In genomic region chr12:57459055-57459749, GRCh38 we compare ENCODE assay signal across 8 cellular contexts. TPM values are rescaled to one million over a fixed set of nuclear protein-coding genes. Genes with fewer than 3 reads are reported as not detected.
A peak's percentile ranks its signal among the peaks of the same experiment; 100 is the strongest.
DNase-seq lines count a peak whose midpoint lies in the region; ATAC-seq and TF ChIP-seq lines count a peak whose summit lies in the region.

No MANE protein-coding gene starts in this region.

- peak overlapping the region; percentile 37; the same call in 1 of the 2 replicates for H3K18ac ChIP-seq in IMR-90 (ENCODE audit: low read depth, low read length)

- H3K9ac ChIP-seq in IMR-90 (ENCODE audit: low read depth, low read length): peak overlapping the region; percentile 56
- peak overlapping the region; percentile 60 for H3K9ac ChIP-seq in mucosa of stomach (ENCODE audit: low read length)

- peaks cover 15% of the 10 kb centered on the region for H3K9me1 ChIP-seq in IMR-90 (ENCODE audit: insufficient read depth, low read length)

- H3K9me3 ChIP-seq in IMR-90 (ENCODE audit: control insufficient read depth, insufficient read depth, low read length) (no peaks in the 10 kb centered on the region), OCI-LY7 (ENCODE audit: low read length) (no peaks in the 10 kb centered on the region), mucosa of stomach (ENCODE audit: control insufficient read depth, low read length) (no peaks in the 10 kb centered on the region)

- H2AK9ac ChIP-seq in IMR-90 (replicated peaks; ENCODE audit: low read depth, low read length, poor library complexity): peak overlapping the region; percentile 97

- H4K5ac ChIP-seq in IMR-90 (ENCODE audit: low read depth, low read length): no peak overlapping the region

- H4K20me1 ChIP-seq in IMR-90 (ENCODE audit: insufficient read depth, low read length) (no peaks in the 10 kb centered on the region), OCI-LY7 (ENCODE audit: insufficient read depth, low read length) (no peaks in the 10 kb centered on the region)

- peak overlapping the region; percentile 70 for H3K56ac ChIP-seq in IMR-90 (ENCODE audit: extremely low read depth, insufficient read depth, low read length)

- dilution Hi-C loops in IMR-90 (cut with HindIII; ENCODE audit: low sequenced_read_pairs, unreplicated experiment): no loop called here

- H4K8ac ChIP-seq in IMR-90 (ENCODE audit: low read depth in 2 of 2, low read length in 2 of 2): peak overlapping the region; percentile 93 to 97

- H3K9me2 ChIP-seq in OCI-LY7 (ENCODE audit: insufficient read depth, low read length): no peaks in the 10 kb centered on the region

- DNase-seq in DMS114 treated with DMSO at 0.1 percent for 48 hours (lab: John Stamatoyannopoulos, UW; ENCODE audit: unreplicated experiment) (peak; percentile 96), IMR-90 (peak; percentile 96), OCI-LY7 (ENCODE audit: low spot score) (peak; percentile 94), activated T-cell treated with anti-CD3 and anti-CD28 coated beads for 48 hours (ENCODE audit: low read depth) (peak; percentile 93)
- peak; percentile 98 for DNase-seq in stimulated activated CD8-positive, alpha-beta memory T cell treated with anti-CD3 and anti-CD28 coated beads, Interleukin-4, amount 100 ng/mL, for 48 hours

- H3K36me3 ChIP-seq in IMR-90 (ENCODE audit: control insufficient read depth, insufficient read depth, low read length) (no peaks in the 10 kb centered on the region), OCI-LY7 (ENCODE audit: insufficient read depth, low read length) (no peaks in the 10 kb centered on the region), mucosa of stomach (ENCODE audit: control insufficient read depth, insufficient read depth, low read length) (no peaks in the 10 kb centered on the region)

- H3K79me1 ChIP-seq in IMR-90 (ENCODE audit: low read depth in 1 of 2, low read length in 2 of 2): peaks cover 0 to 6% of the 10 kb centered on the region in 2 experiments; a peak in 1 of 4 replicates

- TF ChIP-seq RAD21 in IMR-90 (IDR thresholded peaks at IDR 0.05; ENCODE audit: low read length): peak; percentile 78

- H3K27me3 ChIP-seq in IMR-90 (ENCODE audit: control insufficient read depth, insufficient read depth, low read length): no peaks in the 10 kb centered on the region
- peaks cover 35% of the 10 kb centered on the region for H3K27me3 ChIP-seq in mucosa of stomach (ENCODE audit: control insufficient read depth, insufficient read depth, low read length)

- peak overlapping the region; percentile 58 for H2BK5ac ChIP-seq in IMR-90 (ENCODE audit: low read depth, low read length, poor library complexity, severe bottlenecking)

- H2AFZ ChIP-seq in IMR-90 (replicated peaks; ENCODE audit: low read length, poor library complexity) (peak overlapping the region; percentile 98), OCI-LY7 (ENCODE audit: low read length) (peak overlapping the region; percentile 81)

- CTCF ChIA-PET in IMR-90 (lab: Yijun Ruan, JAX) (interaction anchor here (0.5 to 1.6 kb wide), 15 partner anchors 9 to 471 kb away, joined by 3 to 10 read pairs (median 3); no protein-coding TSS in a partner anchor), OCI-LY7 (lab: Charles Lee; ENCODE audit: unreplicated experiment) (interaction anchor here (0.6 to 1.6 kb wide), 11 partner anchors 9 to 773 kb away, joined by 3 to 6 read pairs (median 3); partner anchors contain the start of genes ARHGAP9 and B4GALNT1)

- H4K91ac ChIP-seq in IMR-90 (ENCODE audit: insufficient read depth, low read depth, low read length): peak overlapping the region; percentile 92

- H2BK15ac ChIP-seq in IMR-90 (ENCODE audit: low read depth, low read length): peak overlapping the region; percentile 97; the same call in 2 of the 3 replicates

- peak overlapping the region; percentile 82 for H3K4me2 ChIP-seq in IMR-90 (ENCODE audit: low read depth, low read length)
- H3K4me2 ChIP-seq in OCI-LY7 (ENCODE audit: low read length): peak overlapping the region; percentile 90

- H2AK5ac ChIP-seq in IMR-90 (ENCODE audit: low read depth, low read length): peak overlapping the region; percentile 85

- peak overlapping the region; percentile 88 for H2BK120ac ChIP-seq in IMR-90 (ENCODE audit: low read depth, low read length)

- H3K4me3 ChIP-seq in IMR-90 (ENCODE audit: insufficient read depth, low read depth, low read length) (peak overlapping the region; percentile 58), OCI-LY7 (ENCODE audit: low read depth, low read length, poor library complexity, severe bottlenecking) (peak overlapping the region; percentile 77), mucosa of stomach (ENCODE audit: low read length) (peak overlapping the region; percentile 53)

- TF ChIP-seq POLR2A in IMR-90 (IDR thresholded peaks at IDR 0.05; ENCODE audit: low read depth, low read length): peak; percentile 62; the same call in 1 of the 2 replicates

- peaks cover 25% of the 10 kb centered on the region for H3K4me1 ChIP-seq in IMR-90 (ENCODE audit: control insufficient read depth, insufficient read depth, low read length)
- H3K4me1 ChIP-seq in OCI-LY7 (ENCODE audit: insufficient read depth, low read length, poor library complexity, severe bottlenecking): peaks cover 47% of the 10 kb centered on the region
- H3K4me1 ChIP-seq in mucosa of stomach (ENCODE audit: control insufficient read depth, insufficient read depth, low read length): peaks cover 27% of the 10 kb centered on the region

- peak overlapping the region; percentile 95 for H3K4ac ChIP-seq in IMR-90 (ENCODE audit: low read depth, low read length)

- H3K27ac ChIP-seq in IMR-90 (ENCODE audit: insufficient read depth, low read length) (peak overlapping the region; percentile 53), OCI-LY7 (ENCODE audit: low read depth, low read length, poor library complexity, severe bottlenecking) (peak overlapping the region; percentile 71)

- H3K14ac ChIP-seq in IMR-90 (replicated peaks; ENCODE audit: low read depth, low read length): peak overlapping the region; percentile 96

- in situ Hi-C loops in IMR-90 (cut with MboI; ENCODE audit: low sequenced_read_pairs): no loop called here

- WGBS in IMR-90 (ENCODE audit: extremely low coverage in 2 of 2, insufficient read length in 1 of 2), 2 experiments: 0% methylated on average over 12 of the region's 24 CpGs; no CpG with 5 or more reads in 1 of the 2 experiments

- ATAC-seq in GM21528 (IDR thresholded peaks at IDR 0.05; ENCODE audit: low FRiP score, unreplicated experiment): peak; percentile 67
- ATAC-seq in IMR-90 (ENCODE audit: low read depth): peak; percentile 67
- ATAC-seq in esophagus mucosa: peak; percentile 77

- H3K79me2 ChIP-seq in OCI-LY7 (ENCODE audit: insufficient read depth, low read depth, low read length): no peaks in the 10 kb centered on the region

- POLR2A ChIA-PET in IMR-90 (lab: Charles Lee; ENCODE audit: unreplicated experiment): interaction anchor here (0.6 to 0.7 kb wide), 2 partner anchors 12 to 29 kb away, joined by 3 read pairs; no protein-coding TSS in a partner anchor
- POLR2A ChIA-PET in OCI-LY7 (lab: Charles Lee): interaction anchor here (0.6 to 2.0 kb wide), 9 partner anchors 21 to 221 kb away, joined by 3 to 10 read pairs (median 4); partner anchors contain the start of genes ARHGAP9 and DCTN2

- intact Hi-C loops in IMR-90 (cut with micrococcal nuclease): loop anchor here (1.0 to 5.0 kb wide), 2 partner anchors 24 to 233 kb away; partner anchors contain the start of gene OS9
- intact Hi-C loops in OCI-LY7 (cut with micrococcal nuclease; ENCODE audit: unreplicated experiment): loop anchor here (1.0 kb wide), 2 partner anchors 20 to 61 kb away; partner anchors contain the start of genes ARHGAP9 and DDIT3

- peak overlapping the region; percentile 95; the same call in 1 of the 2 replicates for H3K23ac ChIP-seq in IMR-90 (ENCODE audit: low read depth, low read length)

- peak overlapping the region; percentile 77; the same call in 1 of the 2 replicates for H2BK20ac ChIP-seq in IMR-90 (ENCODE audit: low read depth, low read length)

- peak; percentile 88 for TF ChIP-seq CTCF in IMR-90 (conservative IDR thresholded peaks at IDR 0.05; ENCODE audit: low read depth, low read length)
- TF ChIP-seq CTCF in OCI-LY7 (conservative IDR thresholded peaks at IDR 0.05; ENCODE audit: low read length): peak; percentile 95

- BruUV-seq in IMR-90 (replicated peaks; lab: Mats Ljungman, UMichigan) (no TSS peak), OCI-LY7 (replicated peaks; lab: Mats Ljungman, UMichigan) (no TSS peak)

RNA-seq across cellular contexts. Expression of gene GLI1, which starts 0.4 kb away (rescaled TPM):
- total RNA-seq in IMR-90 (2012; rRNA removed) (1.3 and 1.4 TPM in 2 replicates), OCI-LY7 (2022) (6.0 and 6.5 TPM in 2 replicates), esophagus mucosa (0.72 TPM)
- 3.6 and 3.8 TPM in 2 replicates for polyA plus RNA-seq in IMR-90 (2012; rRNA removed)
- 0.88 and 2.6 TPM in 2 replicates for polyA plus RNA-seq in IMR-90 (2012; cell fraction: cytosol; rRNA removed)
- polyA plus RNA-seq in IMR-90 (2012; cell fraction: nucleus; rRNA removed; ENCODE audit: low replicate concordance): 22.0 and 29.2 TPM in 2 replicates
- total RNA-seq in OCI-LY7 (2014; rRNA removed; shearing (Covaris generic)): 3.9 and 4.6 TPM in 2 replicates

RNA-seq across cellular contexts. Expression of gene INHBE, which starts 4.1 kb away (rescaled TPM):
- total RNA-seq in IMR-90 (2012; rRNA removed) (0.56 and 0.90 TPM in 2 replicates), OCI-LY7 (2022) (3.4 and 4.0 TPM in 2 replicates), esophagus mucosa (not detected)
- 1.2 and 1.7 TPM in 2 replicates for polyA plus RNA-seq in IMR-90 (2012; rRNA removed)
- polyA plus RNA-seq in IMR-90 (2012; cell fraction: cytosol; rRNA removed): 1.1 and 3.8 TPM in 2 replicates
- polyA plus RNA-seq in IMR-90 (2012; cell fraction: nucleus; rRNA removed; ENCODE audit: low replicate concordance): 1.0 and 1.4 TPM in 2 replicates
- total RNA-seq in OCI-LY7 (2014; rRNA removed; shearing (Covaris generic)): 3.2 and 3.9 TPM in 2 replicates

RNA-seq across cellular contexts. Expression of gene ARHGAP9, which starts 20.5 kb away (rescaled TPM):
- total RNA-seq in IMR-90 (2012; rRNA removed) (0.18 and 0.28 TPM in 2 replicates), OCI-LY7 (2022) (105 and 111 TPM in 2 replicates), esophagus mucosa (2.0 TPM)
- polyA plus RNA-seq in IMR-90 (2012; rRNA removed): 0.65 and 0.79 TPM in 2 replicates
- polyA plus RNA-seq in IMR-90 (2012; cell fraction: cytosol; rRNA removed): 0.76 and 0.86 TPM in 2 replicates
- 2.3 and 4.4 TPM in 2 replicates for polyA plus RNA-seq in IMR-90 (2012; cell fraction: nucleus; rRNA removed; ENCODE audit: low replicate concordance)
- total RNA-seq in OCI-LY7 (2014; rRNA removed; shearing (Covaris generic)): 66.2 and 70.1 TPM in 2 replicates

RNA-seq across cellular contexts. Expression of gene INHBC, which starts 24.6 kb away (rescaled TPM):
- not detected in 2 replicates for total RNA-seq in IMR-90 (2012; rRNA removed)
- polyA plus RNA-seq in IMR-90 (2012; rRNA removed): 0.06 and 0.09 TPM in 2 replicates
- polyA plus RNA-seq in IMR-90 (2012; cell fraction: cytosol; rRNA removed): 0.02 and 0.03 TPM in 2 replicates
- polyA plus RNA-seq in IMR-90 (2012; cell fraction: nucleus; rRNA removed; ENCODE audit: low replicate concordance): 0.08 and 0.10 TPM in 2 replicates
- not detected in 2 replicates for total RNA-seq in OCI-LY7 (2014; rRNA removed; shearing (Covaris generic))
- total RNA-seq in OCI-LY7 (2022): 0.36 and 0.72 TPM in 2 replicates
- total RNA-seq in esophagus mucosa: not detected

RNA-seq across cellular contexts. Expression of gene R3HDM2, which starts 28.4 kb away (rescaled TPM):
- total RNA-seq in IMR-90 (2012; rRNA removed) (6.1 and 7.5 TPM in 2 replicates), OCI-LY7 (2022) (47.2 and 65.7 TPM in 2 replicates), esophagus mucosa (30.2 TPM)
- 28.4 and 30.2 TPM in 2 replicates for polyA plus RNA-seq in IMR-90 (2012; rRNA removed)
- 13.8 and 33.3 TPM in 2 replicates for polyA plus RNA-seq in IMR-90 (2012; cell fraction: cytosol; rRNA removed)
- polyA plus RNA-seq in IMR-90 (2012; cell fraction: nucleus; rRNA removed; ENCODE audit: low replicate concordance): 50.6 and 88.4 TPM in 2 replicates
- 15.0 and 25.8 TPM in 2 replicates for total RNA-seq in OCI-LY7 (2014; rRNA removed; shearing (Covaris generic))

Comparison
In these comparisons a context has a peak if more than half of its experiments do, and no peak if none do; other contexts are left out.
1. Peak in every context shown above with its lines: DNase-seq, ATAC-seq, H3K4me3 ChIP-seq and H3K27ac ChIP-seq.
2. RNA of gene ARHGAP9, which starts 20.5 kb away (total RNA-seq): 66.2 to 111 TPM in OCI-LY7; 2.0 TPM in esophagus mucosa (single experiment) and 0.18 to 0.28 TPM in IMR-90; every median in the first group is over 10 times any median in the second.